Comparison of ENCODE assay signal across 18 cellular contexts in the genomic region with DNA sequence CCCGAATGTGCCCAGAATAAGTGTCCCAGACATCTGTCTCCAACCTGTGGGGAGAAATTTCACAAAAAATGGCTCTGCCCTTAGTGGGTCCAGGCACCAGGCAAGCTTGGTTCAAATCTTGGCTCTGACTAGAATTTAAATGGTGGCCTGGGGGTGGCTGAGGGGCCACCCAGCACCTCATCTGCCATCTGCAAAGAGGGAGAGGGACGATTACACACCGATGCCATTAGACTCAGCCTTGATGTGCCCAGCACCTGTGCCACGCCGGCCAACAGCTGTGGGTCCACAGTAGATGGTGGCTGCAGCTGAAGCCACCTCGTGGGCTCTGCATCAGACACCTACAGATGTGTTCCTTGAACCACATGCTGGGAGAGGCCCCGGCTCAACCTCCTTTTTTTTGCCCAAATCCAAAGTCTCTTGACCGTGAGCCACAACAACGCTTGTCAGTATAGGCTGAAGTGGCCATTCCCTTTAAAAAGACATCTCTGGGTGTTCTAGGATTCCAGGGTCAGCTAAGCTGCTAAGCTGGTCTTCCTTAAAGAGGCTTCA.
"Had no signal": no experiment of that assay in that cellular context is flagged by ENCODE, and none has a peak within 500 bp of the region (broad histone marks: within the 10 kb centered on the region; RNA-seq: fewer than 3 reads in every experiment).

No MANE protein-coding gene starts in this region.

- H2AFZ ChIP-seq: parathyroid adenoma had no signal

- H3K9me3 Mint-ChIP-seq: activated naive CD4-positive, alpha-beta T cell treated with anti-CD3 and anti-CD28 coated beads for 36 hours; activated naive CD8-positive, alpha-beta T cell treated with anti-CD3 and anti-CD28 coated beads, Interleukin-2, amount 50 U/mL, for 24 hours; activated T-helper 17 cell treated with anti-CD3 and anti-CD28 coated beads, Interleukin-2, amount 50 U/mL, for 72 hours had no signal

- ATAC-seq: activated CD4-positive, CD25-positive, alpha-beta regulatory T cell treated with anti-CD3 and anti-CD28 coated beads, Interleukin-2, amount 50 U/mL, for 24 hours; activated naive CD8-positive, alpha-beta T cell treated with anti-CD3 and anti-CD28 coated beads, Interleukin-2, amount 50 U/mL, for 24 hours; activated T-helper 17 cell treated with anti-CD3 and anti-CD28 coated beads, Interleukin-2, amount 50 U/mL, for 72 hours had no signal

- H3K27me3 Mint-ChIP-seq: activated naive CD8-positive, alpha-beta T cell treated with anti-CD3 and anti-CD28 coated beads, Interleukin-2, amount 50 U/mL, for 24 hours; activated T-helper 17 cell treated with anti-CD3 and anti-CD28 coated beads, Interleukin-2, amount 50 U/mL, for 72 hours had no signal

- H3K9ac ChIP-seq: parathyroid adenoma had no signal

- H3K4me3 Mint-ChIP-seq: activated naive CD4-positive, alpha-beta T cell treated with anti-CD3 and anti-CD28 coated beads for 36 hours; activated naive CD8-positive, alpha-beta T cell treated with anti-CD3 and anti-CD28 coated beads, Interleukin-2, amount 50 U/mL, for 24 hours; activated T-helper 17 cell treated with anti-CD3 and anti-CD28 coated beads, Interleukin-2, amount 50 U/mL, for 72 hours had no signal

- H3K36me3 ChIP-seq: ascending aorta, heart left ventricle, tibial nerve, uterus had no signal

- H3K4me1 ChIP-seq: ascending aorta, heart left ventricle, parathyroid adenoma, uterus had no signal

- H3K27ac Mint-ChIP-seq: activated naive CD4-positive, alpha-beta T cell treated with anti-CD3 and anti-CD28 coated beads for 36 hours; activated naive CD8-positive, alpha-beta T cell treated with anti-CD3 and anti-CD28 coated beads, Interleukin-2, amount 50 U/mL, for 24 hours; activated T-helper 17 cell treated with anti-CD3 and anti-CD28 coated beads, Interleukin-2, amount 50 U/mL, for 72 hours had no signal

- DNase-seq: activated CD4-positive, alpha-beta T cell treated with anti-CD3 and anti-CD28 coated beads, Interleukin-2, amount 50 U/mL, for 1 hour; activated CD8-positive, alpha-beta memory T cell treated with anti-CD3 and anti-CD28 coated beads for 24 hours; activated naive CD4-positive, alpha-beta T cell treated with anti-CD3 and anti-CD28 coated beads for 36 hours; activated naive CD8-positive, alpha-beta T cell treated with anti-CD3 and anti-CD28 coated beads, Interleukin-2, amount 50 U/mL, for 24 hours; activated T-cell treated with anti-CD3 and anti-CD28 coated beads for 4 hours; foreskin melanocyte; stimulated activated CD4-positive, alpha-beta T cell treated with anti-CD3 and anti-CD28 coated beads, Interleukin-15, amount 100 ng/mL, for 24 hours; stimulated activated CD4-positive, alpha-beta T cell treated with anti-CD3 and anti-CD28 coated beads, Interleukin-4, amount 100 ng/mL, for 24 hours; stimulated activated naive CD4-positive, alpha-beta T cell; substantia nigra; uterus had no signal

- H3K4me1 Mint-ChIP-seq: activated naive CD8-positive, alpha-beta T cell treated with anti-CD3 and anti-CD28 coated beads, Interleukin-2, amount 50 U/mL, for 24 hours; activated T-helper 17 cell treated with anti-CD3 and anti-CD28 coated beads, Interleukin-2, amount 50 U/mL, for 72 hours had no signal

- H3K9me3 ChIP-seq: ascending aorta, heart left ventricle, tibial nerve, uterus had no signal

- H3K27ac ChIP-seq: ascending aorta, epithelial cell of prostate, parathyroid adenoma, tibial nerve, uterus had no signal

- H3K27me3 ChIP-seq: ascending aorta, tibial nerve, uterus had no signal

- H3K79me2 ChIP-seq: parathyroid adenoma had no signal
